Comparison of ENCODE assay signal across 7 cellular contexts in genomic region chr3:88960019-88960418, GRCh38.
"Had no signal": no experiment of that assay in that cellular context is flagged by ENCODE, and none has a peak within 500 bp of the region (broad histone marks: within the 10 kb centered on the region; RNA-seq: fewer than 3 reads in every experiment).

No MANE protein-coding gene starts in this region.

- DNase-seq: H9, HFFc6, KBM-7 had no signal

- H3K27ac Mint-ChIP-seq: GM23338, HFFc6 had no signal

- H3K36me3 Mint-ChIP-seq: IgD-negative memory B cell had no signal

- H3K9me3 Mint-ChIP-seq: GM23338, H9 had no signal

- H3K27me3 Mint-ChIP-seq: IgD-negative memory B cell had no signal

- H3K4me2 ChIP-seq: GM23338 had no signal

- H3K4me1 Mint-ChIP-seq: IgD-negative memory B cell had no signal

- ATAC-seq: GM23338, HCT116 had no signal

- H3K4me3 Mint-ChIP-seq: GM23338, H9, HFFc6, IgD-negative memory B cell had no signal

- H2AFZ ChIP-seq: GM23338 had no signal

- H3K4me3 ChIP-seq: GM23338 had no signal

- H3K27ac ChIP-seq: HL-60 had no signal
